Comparison of ENCODE assay signal across 8 cellular contexts in genomic region chr4:129095811-129096454, GRCh38. TPM values are rescaled to one million over a fixed set of nuclear protein-coding genes. Genes with fewer than 3 reads are reported as not detected.
DNase-seq lines count a peak whose midpoint lies in the region; ATAC-seq and TF ChIP-seq lines count a peak whose summit lies in the region.

A gene with protein sequence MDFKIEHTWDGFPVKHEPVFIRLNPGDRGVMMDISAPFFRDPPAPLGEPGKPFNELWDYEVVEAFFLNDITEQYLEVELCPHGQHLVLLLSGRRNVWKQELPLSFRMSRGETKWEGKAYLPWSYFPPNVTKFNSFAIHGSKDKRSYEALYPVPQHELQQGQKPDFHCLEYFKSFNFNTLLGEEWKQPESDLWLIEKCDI (plus strand): TSS chr4:129096152. CDS start chr4:129102611, 6,459 bp downstream.

- no peaks in the 10 kb centered on the region for H3K9me3 ChIP-seq in BLaER1 treated with 17β-estradiol and CSF1 and Interleukin-3, amounts not matched to agents 10 nM and 100 nM (replicated peaks in 1 of 11)
- no peaks in the 10 kb centered on the region for H3K9me3 ChIP-seq in OCI-LY7 (ENCODE audit: low read length)
- no peaks in the 10 kb centered on the region for H3K9me3 ChIP-seq in muscle layer of colon (ENCODE audit: low read length)

- H3K4me3 ChIP-seq in BLaER1 treated with 17β-estradiol and CSF1 and Interleukin-3, amounts not matched to agents 10 nM and 100 nM = peak within 1 kb of the TSS; percentile 60 to 75 (median 66)
- H3K4me3 ChIP-seq in OCI-LY7 (ENCODE audit: low read depth, low read length, poor library complexity, severe bottlenecking) (peak within 1 kb of the TSS; percentile 88), muscle layer of colon (ENCODE audit: low read depth in 1 of 2, low read length in 2 of 2) (peak within 1 kb of the TSS; percentile 44 to 78)

- peak; percentile 47 for ATAC-seq in HG03439 (IDR thresholded peaks at IDR 0.05; ENCODE audit: unreplicated experiment)

- H3K9ac ChIP-seq in BLaER1 treated with 17β-estradiol and CSF1 and Interleukin-3, amounts not matched to agents 10 nM and 100 nM = peak within 1 kb of the TSS; percentile 73 to 91 (median 84)
- H3K9ac ChIP-seq in muscle layer of colon (ENCODE audit: low read length) = peak within 1 kb of the TSS; percentile 70

- H3K79me2 ChIP-seq in OCI-LY7 (ENCODE audit: insufficient read depth, low read depth, low read length) = peaks cover 35% of the 10 kb centered on the region

- intact Hi-C loops in OCI-LY7 (cut with micrococcal nuclease; ENCODE audit: unreplicated experiment) = loop anchor here (10.0 kb wide), 1 partner anchor 1131 kb away; the partner anchor contains the start of genes ABHD18 and MFSD8

- POLR2A ChIA-PET in OCI-LY7 (lab: Charles Lee) = interaction anchor here (0.6 to 4.3 kb wide), 3 partner anchors 8 to 282 kb away, joined by 3 to 32 read pairs (median 10); no protein-coding TSS in a partner anchor

- no TSS peak for BruUV-seq in OCI-LY7 (replicated peaks; lab: Mats Ljungman, UMichigan)

- CTCF ChIA-PET in OCI-LY7 (lab: Charles Lee; ENCODE audit: unreplicated experiment) = no interaction called here

- DNase-seq in GM19238 (ENCODE audit: insufficient read length, low spot score) (peak; percentile 40), OCI-LY7 (ENCODE audit: low spot score) (peak; percentile 87), activated T-cell treated with anti-CD3 and anti-CD28 coated beads for 4 hours (peak; percentile 71), erythroblast (lab: John Stamatoyannopoulos, UW) (peak; percentile 86 to 88)
- DNase-seq in stimulated activated CD8-positive, alpha-beta memory T cell treated with anti-CD3 and anti-CD28 coated beads, Interleukin-7, amount 100 ng/mL, for 24 hours (ENCODE audit: low read depth) = peak; percentile 55

- H2AFZ ChIP-seq in OCI-LY7 (ENCODE audit: low read length) = peak within 1 kb of the TSS; percentile 85

- no peaks in the 10 kb centered on the region for H3K27me3 ChIP-seq in BLaER1 treated with 17β-estradiol and CSF1 and Interleukin-3, amounts not matched to agents 10 nM and 100 nM
- no peaks in the 10 kb centered on the region for H3K27me3 ChIP-seq in muscle layer of colon (ENCODE audit: control insufficient read depth in 1 of 2, insufficient read depth in 2 of 2, low read length in 2 of 2)

- peaks cover 0 to 12% (median 0%) of the 10 kb centered on the region in 11 experiments; a peak in 4 of 22 replicates for H4K20me1 ChIP-seq in BLaER1 treated with 17β-estradiol and CSF1 and Interleukin-3, amounts not matched to agents 10 nM and 100 nM
- peaks cover 13% of the 10 kb centered on the region; the same call in 1 of the 2 replicates for H4K20me1 ChIP-seq in OCI-LY7 (ENCODE audit: insufficient read depth, low read length)

- peak; percentile 80 for TF ChIP-seq POLR2A in erythroblast (IDR thresholded peaks at IDR 0.05; ENCODE audit: low read length)

- H3K27ac ChIP-seq in BLaER1 treated with 17β-estradiol and CSF1 and Interleukin-3, amounts not matched to agents 10 nM and 100 nM = peak within 1 kb of the TSS; percentile 66 to 94 (median 77)
- peak within 1 kb of the TSS; percentile 35 for H3K27ac ChIP-seq in OCI-LY7 (ENCODE audit: low read depth, low read length, poor library complexity, severe bottlenecking)
- peak within 1 kb of the TSS; percentile 27 for H3K27ac ChIP-seq in muscle layer of colon (ENCODE audit: low read depth, low read length)

- TF ChIP-seq CTCF in OCI-LY7 (conservative IDR thresholded peaks at IDR 0.05; ENCODE audit: low read length) = no peak

- peaks cover 17 to 43% (median 32%) of the 10 kb centered on the region in 10 experiments for H3K4me1 ChIP-seq in BLaER1 treated with 17β-estradiol and CSF1 and Interleukin-3, amounts not matched to agents 10 nM and 100 nM
- H3K4me1 ChIP-seq in OCI-LY7 (ENCODE audit: insufficient read depth, low read length, poor library complexity, severe bottlenecking) (peaks cover 29% of the 10 kb centered on the region), muscle layer of colon (ENCODE audit: insufficient read depth, low read length) (peaks cover 6% of the 10 kb centered on the region)

- H3K4me2 ChIP-seq in BLaER1 treated with 17β-estradiol and CSF1 and Interleukin-3, amounts not matched to agents 10 nM and 100 nM = peak within 1 kb of the TSS; percentile 38 to 89 (median 55); a peak in 21 of 22 replicates
- H3K4me2 ChIP-seq in OCI-LY7 (ENCODE audit: low read length) = peak within 1 kb of the TSS; percentile 83

- no peaks in the 10 kb centered on the region for H3K9me2 ChIP-seq in OCI-LY7 (ENCODE audit: insufficient read depth, low read length)

- H3K36me3 ChIP-seq in BLaER1 treated with 17β-estradiol and CSF1 and Interleukin-3, amounts not matched to agents 10 nM and 100 nM = 0 out of 22 replicates have a peak, but pooled peaks cover 0 to under 1% (median 0%) of the 10 kb centered on the region in 11 experiments
- no peaks in the 10 kb centered on the region for H3K36me3 ChIP-seq in OCI-LY7 (ENCODE audit: insufficient read depth, low read length)
- H3K36me3 ChIP-seq in muscle layer of colon (ENCODE audit: insufficient read depth, low read length) = no peaks in the 10 kb centered on the region

RNA-seq across cellular contexts. Expression of the gene that starts here (rescaled TPM):
- 8.6 and 11.8 TPM in 2 replicates for total RNA-seq in OCI-LY7 (2014; rRNA removed; shearing (Covaris generic))
- 16.0 and 18.6 TPM in 2 replicates for total RNA-seq in OCI-LY7 (2022)

Comparison
In these comparisons a context has a peak if more than half of its experiments do, and no peak if none do; other contexts are left out.
1. Peak in every context shown above with its lines: DNase-seq, ATAC-seq, H3K4me3 ChIP-seq and H3K27ac ChIP-seq.
2. H3K27ac ChIP-seq: peak in every context shown above with its lines; median percentile 77 in BLaER1 treated with 17β-estradiol and CSF1 and Interleukin-3, amounts not matched to agents 10 nM and 100 nM; 35 in OCI-LY7; 27 in muscle layer of colon.